ENCODE assay signal across 8 cellular contexts in genomic region chr7:98133181-98133580, GRCh38. TPM values are rescaled to one million over a fixed set of nuclear protein-coding genes. Genes with fewer than 3 reads are reported as not detected.
DNase-seq lines count a peak whose midpoint lies in the region; ATAC-seq and TF ChIP-seq lines count a peak whose summit lies in the region.

No MANE protein-coding gene starts in this region.

- H3K9me3 Mint-ChIP-seq in dendritic cell treated with granulocyte-macrophage colony-stimulating factor and Interleukin-4, amounts not matched to agents 40 ng/mL and 50 ng/mL, for 4 days: no peaks in the 10 kb centered on the region

- peak overlapping the region; percentile 50 for H3K27ac Mint-ChIP-seq in dendritic cell treated with granulocyte-macrophage colony-stimulating factor and Interleukin-4, amounts not matched to agents 40 ng/mL and 50 ng/mL, for 4 days

- no peak for TF ChIP-seq POLR2A in transverse colon (IDR thresholded peaks at IDR 0.05)

- H3K4me3 ChIP-seq in right atrium auricular region: no peak overlapping the region
- H3K4me3 ChIP-seq in transverse colon: no peak overlapping the region

- peaks cover 5% of the 10 kb centered on the region for H3K36me3 Mint-ChIP-seq in dendritic cell treated with granulocyte-macrophage colony-stimulating factor and Interleukin-4, amounts not matched to agents 40 ng/mL and 50 ng/mL, for 4 days (ENCODE audit: low read depth)

- H3K27ac ChIP-seq in right atrium auricular region (peak overlapping the region; percentile 10 to 83), transverse colon (peak overlapping the region; percentile 75 to 83 (median 80))

- no peak for DNase-seq in right atrium auricular region (ENCODE audit: low spot score)
- no peak for DNase-seq in cardiac septum (ENCODE audit: low spot score)
- DNase-seq in NOMO-1 (lab: John Stamatoyannopoulos, UW; ENCODE audit: unreplicated experiment in 2 of 2): peak; percentile 90 to 99
- peak; percentile 22 for DNase-seq in transverse colon
- DNase-seq in effector CD4-positive, alpha-beta T cell: no peak
- DNase-seq in NCI-H2227 treated with DMSO at 0.1 percent for 48 hours (lab: John Stamatoyannopoulos, UW): no peak

- H3K9me3 ChIP-seq in right atrium auricular region (no peaks in the 10 kb centered on the region), transverse colon (no peaks in the 10 kb centered on the region)

- WGBS in transverse colon (ENCODE audit: low coverage in 1 of 2), 2 donors: 36 to 43% methylated on average over 4 of the region's 4 CpGs

- TF ChIP-seq CTCF in right atrium auricular region (IDR thresholded peaks at IDR 0.05) (no peak), transverse colon (IDR thresholded peaks at IDR 0.05) (no peak)

- no peak overlapping the region for H3K4me3 Mint-ChIP-seq in dendritic cell treated with granulocyte-macrophage colony-stimulating factor and Interleukin-4, amounts not matched to agents 40 ng/mL and 50 ng/mL, for 4 days

- H3K36me3 ChIP-seq in right atrium auricular region: no peaks in the 10 kb centered on the region
- no peaks in the 10 kb centered on the region for H3K36me3 ChIP-seq in transverse colon

- intact Hi-C loops in cardiac septum (cut with DNase I) (no loop called here), transverse colon (cut with DNase I; ENCODE audit: low total_unique reads) (no loop called here)
- intact Hi-C loops in dendritic cell treated with granulocyte-macrophage colony-stimulating factor and Interleukin-4, amounts not matched to agents 40 ng/mL and 50 ng/mL, for 4 days (cut with micrococcal nuclease): loop anchor here (2.0 kb wide), 1 partner anchor 26 kb away; the partner anchor contains the start of gene LMTK2

- TF ChIP-seq EP300 in transverse colon (IDR thresholded peaks at IDR 0.05; ENCODE audit: low read depth): no peak

- in situ Hi-C loops in transverse colon (cut with MboI; ENCODE audit: low pct_ligation_motif_present in 1 of 4, low pct_unique_long_range_greater_than_20kb in 1 of 4, low sequenced_read_pairs in 3 of 4): no loop called here

- H3K4me1 Mint-ChIP-seq in dendritic cell treated with granulocyte-macrophage colony-stimulating factor and Interleukin-4, amounts not matched to agents 40 ng/mL and 50 ng/mL, for 4 days (ENCODE audit: low read depth): peaks cover 79% of the 10 kb centered on the region

- H3K27me3 ChIP-seq in right atrium auricular region (no peaks in the 10 kb centered on the region), transverse colon (no peaks in the 10 kb centered on the region)

- H3K4me1 ChIP-seq in right atrium auricular region (peaks cover 0 to 41% of the 10 kb centered on the region in 2 donors), transverse colon (peaks cover 33 to 59% (median 41%) of the 10 kb centered on the region in 4 donors)

- peaks cover 55% of the 10 kb centered on the region for H3K27me3 Mint-ChIP-seq in dendritic cell treated with granulocyte-macrophage colony-stimulating factor and Interleukin-4, amounts not matched to agents 40 ng/mL and 50 ng/mL, for 4 days

- peak; percentile 69 for ATAC-seq in HG02763 (IDR thresholded peaks at IDR 0.05; ENCODE audit: unreplicated experiment)

RNA-seq across cellular contexts. Expression of gene LMTK2, which starts 26.5 kb away (rescaled TPM):
- total RNA-seq in right atrium auricular region: 10 to 100 TPM; 39.2 to 54.1 TPM
- 28.3 TPM for total RNA-seq in cardiac septum
- 100 to 1,000 TPM in 1 of 4 donors, 10 to 100 TPM in 3; 51.6 to 106 (median 62.2) TPM for total RNA-seq in transverse colon

Comparison
In these comparisons a context has a peak if more than half of its experiments do, and no peak if none do; other contexts are left out.
1. DNase-seq: peak in NOMO-1 (2 of 2) and transverse colon (single experiment); none in right atrium auricular region (single experiment), cardiac septum (single experiment), effector CD4-positive, alpha-beta T cell (single experiment) and NCI-H2227 treated with DMSO at 0.1 percent for 48 hours (single experiment).